ENCODE assay signal across 1 cellular context in the genomic region with DNA sequence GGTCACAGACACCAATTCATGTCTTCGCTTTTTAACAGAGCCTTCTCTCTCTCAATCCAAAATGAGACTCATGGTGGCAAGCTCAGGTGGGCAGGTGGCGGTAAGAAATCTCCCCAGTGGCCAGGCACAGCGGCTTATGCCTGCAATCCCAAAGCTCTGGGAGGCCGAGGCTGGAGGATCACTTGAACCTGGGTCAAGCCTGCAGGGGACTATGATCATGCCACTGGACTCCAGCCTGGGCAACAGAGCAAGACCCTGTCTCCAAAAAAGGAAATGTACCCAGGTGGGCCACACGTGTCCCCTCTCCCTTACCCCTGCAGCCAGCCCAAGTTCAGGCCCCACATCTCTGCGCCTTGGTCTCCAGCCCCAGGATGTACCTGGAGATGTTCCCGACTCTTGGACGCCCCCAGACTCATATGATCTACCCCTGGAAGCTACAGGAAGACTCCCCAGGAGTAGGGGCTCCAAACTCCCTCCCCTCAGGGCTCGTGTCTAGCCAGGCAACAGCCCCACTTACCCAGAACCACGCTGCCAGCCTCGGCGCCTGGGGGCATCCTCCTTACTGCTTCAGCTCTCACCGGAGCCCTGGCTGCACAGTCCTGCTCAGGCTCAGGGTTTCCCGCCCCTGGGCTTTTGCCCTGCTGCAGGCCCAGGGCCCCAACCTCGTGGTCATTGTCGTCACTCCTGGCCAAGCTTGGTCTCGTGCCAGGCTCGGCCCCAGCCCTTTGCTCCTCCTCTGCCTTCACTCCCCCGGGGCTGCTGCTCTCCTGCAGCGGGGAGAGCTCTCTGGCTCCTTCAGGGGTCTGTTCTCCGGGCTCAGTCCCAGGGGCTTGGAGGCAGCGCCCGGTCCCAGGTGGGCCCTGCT.
A peak's percentile ranks its signal among the peaks of the same experiment; 100 is the strongest.
TF ChIP-seq lines count a peak whose summit lies in the region.

No MANE protein-coding gene starts in this region.

TF ChIP-seq in HepG2, 621 proteins besides CTCF, POLR2A, EP300 and RAD21:
- peak; percentile 63 for TF ChIP-seq BHLHE40 (IDR thresholded peaks at IDR 0.05; ENCODE audit: low read length)
- TF ChIP-seq, protein P1, sequence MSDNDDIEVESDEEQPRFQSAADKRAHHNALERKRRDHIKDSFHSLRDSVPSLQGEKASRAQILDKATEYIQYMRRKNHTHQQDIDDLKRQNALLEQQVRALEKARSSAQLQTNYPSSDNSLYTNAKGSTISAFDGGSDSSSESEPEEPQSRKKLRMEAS (IDR thresholded peaks at IDR 0.05): 0 out of 2 replicates have a peak, but pooled peaks have one; percentile 21
- no peak for TF ChIP-seq ZNF773 (CRISPR knock-in tag; IDR thresholded peaks at IDR 0.05; ENCODE audit: borderline replicate concordance)
- TF ChIP-seq, protein P2, sequence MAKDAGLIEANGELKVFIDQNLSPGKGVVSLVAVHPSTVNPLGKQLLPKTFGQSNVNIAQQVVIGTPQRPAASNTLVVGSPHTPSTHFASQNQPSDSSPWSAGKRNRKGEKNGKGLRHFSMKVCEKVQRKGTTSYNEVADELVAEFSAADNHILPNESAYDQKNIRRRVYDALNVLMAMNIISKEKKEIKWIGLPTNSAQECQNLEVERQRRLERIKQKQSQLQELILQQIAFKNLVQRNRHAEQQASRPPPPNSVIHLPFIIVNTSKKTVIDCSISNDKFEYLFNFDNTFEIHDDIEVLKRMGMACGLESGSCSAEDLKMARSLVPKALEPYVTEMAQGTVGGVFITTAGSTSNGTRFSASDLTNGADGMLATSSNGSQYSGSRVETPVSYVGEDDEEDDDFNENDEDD (CRISPR knock-in tag; IDR thresholded peaks at IDR 0.05; ENCODE audit: borderline replicate concordance): peak; percentile 41; the same call in 1 of the 2 replicates
TF ChIP-seq in HepG2: peak in this region for 3.
